12 cellular contexts compared by ENCODE assay signal in genomic region chr1:167430134-167430848, GRCh38.
DNase-seq lines count a peak whose midpoint lies in the region; ATAC-seq and TF ChIP-seq lines count a peak whose summit lies in the region.
"Had no signal": no experiment of that assay in that cellular context is flagged by ENCODE, and none has a peak within 500 bp of the region (broad histone marks: within the 10 kb centered on the region; RNA-seq: fewer than 3 reads in every experiment).

No MANE protein-coding gene starts in this region.

- H3K27ac ChIP-seq in ovary: no peak overlapping the region
- H3K27ac ChIP-seq: adrenal gland, psoas muscle, SJSA1 had no signal

- peaks cover 24% of the 10 kb centered on the region for H3K36me3 Mint-ChIP-seq in T-helper 1 cell treated with Interleukin-12 subunit alpha and Interleukin-12 subunit beta and Interleukin-4 antibody, amounts not matched to agents 30 μg/mL and 1 μg/mL, for 36 hours (ENCODE audit: low read depth)
- peaks cover 20% of the 10 kb centered on the region for H3K36me3 Mint-ChIP-seq in activated CD4-positive, alpha-beta memory T cell treated with anti-CD3 and anti-CD28 coated beads for 36 hours
- no peaks in the 10 kb centered on the region for H3K36me3 Mint-ChIP-seq in nephron progenitor cell (ENCODE audit: low read depth)

- POLR2A ChIA-PET in activated CD4-positive, alpha-beta memory T cell treated with anti-CD3 and anti-CD28 coated beads for 36 hours (lab: Charles Lee): interaction anchor here (1.2 kb wide), 1 partner anchor 208 kb away, joined by 5 read pairs; no protein-coding TSS in a partner anchor

- no peak overlapping the region for H3K4me3 ChIP-seq in ovary
- H3K4me3 ChIP-seq: adrenal gland, heart left ventricle, psoas muscle, SJSA1 had no signal

- H3K9me3 ChIP-seq in ovary: no peaks in the 10 kb centered on the region
- H3K9me3 ChIP-seq: adrenal gland, heart left ventricle, psoas muscle, SJSA1 had no signal

- CTCF ChIA-PET in activated CD4-positive, alpha-beta memory T cell treated with anti-CD3 and anti-CD28 coated beads for 36 hours (lab: Charles Lee): interaction anchor here (0.7 to 2.0 kb wide), 2 partner anchors 29 to 46 kb away, joined by 3 to 4 read pairs; no protein-coding TSS in a partner anchor

- no peaks in the 10 kb centered on the region for H3K36me3 ChIP-seq in ovary
- H3K36me3 ChIP-seq: adrenal gland, SJSA1 had no signal

- H3K4me3 Mint-ChIP-seq in T-helper 1 cell treated with Interleukin-12 subunit alpha and Interleukin-12 subunit beta and Interleukin-4 antibody, amounts not matched to agents 30 μg/mL and 1 μg/mL, for 36 hours: no peak overlapping the region
- H3K4me3 Mint-ChIP-seq in activated CD4-positive, alpha-beta memory T cell treated with anti-CD3 and anti-CD28 coated beads for 36 hours: no peak overlapping the region
- H3K4me3 Mint-ChIP-seq in nephron progenitor cell: no peak overlapping the region

- no peaks in the 10 kb centered on the region for H3K27me3 Mint-ChIP-seq in T-helper 1 cell treated with Interleukin-12 subunit alpha and Interleukin-12 subunit beta and Interleukin-4 antibody, amounts not matched to agents 30 μg/mL and 1 μg/mL, for 36 hours (ENCODE audit: low read depth)
- no peaks in the 10 kb centered on the region for H3K27me3 Mint-ChIP-seq in activated CD4-positive, alpha-beta memory T cell treated with anti-CD3 and anti-CD28 coated beads for 36 hours
- peaks cover 3% of the 10 kb centered on the region for H3K27me3 Mint-ChIP-seq in nephron progenitor cell (ENCODE audit: low read depth, poor library complexity)

- no peaks in the 10 kb centered on the region for H3K9me3 Mint-ChIP-seq in T-helper 1 cell treated with Interleukin-12 subunit alpha and Interleukin-12 subunit beta and Interleukin-4 antibody, amounts not matched to agents 30 μg/mL and 1 μg/mL, for 36 hours
- no peaks in the 10 kb centered on the region for H3K9me3 Mint-ChIP-seq in activated CD4-positive, alpha-beta memory T cell treated with anti-CD3 and anti-CD28 coated beads for 36 hours
- H3K9me3 Mint-ChIP-seq in nephron progenitor cell: peaks cover under 1% of the 10 kb centered on the region

- ATAC-seq in HG02759 (IDR thresholded peaks at IDR 0.05; ENCODE audit: unreplicated experiment): peak; percentile 36
- ATAC-seq: psoas muscle had no signal

- TF ChIP-seq POLR2A in ovary (IDR thresholded peaks at IDR 0.05): no peak

- H3K4me1 Mint-ChIP-seq in T-helper 1 cell treated with Interleukin-12 subunit alpha and Interleukin-12 subunit beta and Interleukin-4 antibody, amounts not matched to agents 30 μg/mL and 1 μg/mL, for 36 hours (ENCODE audit: low read depth): peaks cover 7% of the 10 kb centered on the region
- H3K4me1 Mint-ChIP-seq in activated CD4-positive, alpha-beta memory T cell treated with anti-CD3 and anti-CD28 coated beads for 36 hours (ENCODE audit: low read depth): peaks cover 32% of the 10 kb centered on the region
- peaks cover 17% of the 10 kb centered on the region for H3K4me1 Mint-ChIP-seq in nephron progenitor cell

- peak overlapping the region; percentile 10 for H3K27ac Mint-ChIP-seq in T-helper 1 cell treated with Interleukin-12 subunit alpha and Interleukin-12 subunit beta and Interleukin-4 antibody, amounts not matched to agents 30 μg/mL and 1 μg/mL, for 36 hours
- H3K27ac Mint-ChIP-seq in activated CD4-positive, alpha-beta memory T cell treated with anti-CD3 and anti-CD28 coated beads for 36 hours: peak overlapping the region; percentile 68
- peak overlapping the region; percentile 33 for H3K27ac Mint-ChIP-seq in nephron progenitor cell

- WGBS in ovary, 3 donors: 82 to 88% (median 83%) methylated on average over 17 of the region's 17 CpGs

- intact Hi-C loops in activated CD4-positive, alpha-beta memory T cell treated with anti-CD3 and anti-CD28 coated beads for 36 hours (cut with micrococcal nuclease): no loop called here
- intact Hi-C loops in ovary (cut with DNase I): no loop called here

- DNase-seq in T-helper 1 cell (no peak), nephron progenitor cell (no peak), cerebellar nuclear complex (lab: John Stamatoyannopoulos, UW) (no peak), ovary (no peak), GM19240 (ENCODE audit: insufficient read length, low spot score) (no peak)
- DNase-seq in activated CD4-positive, alpha-beta memory T cell treated with anti-CD3 and anti-CD28 coated beads for 36 hours: no peak
- DNase-seq: heart left ventricle, psoas muscle had no signal

- TF ChIP-seq CTCF in nephron progenitor cell (IDR thresholded peaks at IDR 0.05) (no peak), ovary (IDR thresholded peaks at IDR 0.05) (no peak)

- no peaks in the 10 kb centered on the region for H3K27me3 ChIP-seq in ovary
- H3K27me3 ChIP-seq: adrenal gland, heart left ventricle had no signal

- H3K4me1 ChIP-seq in ovary (ENCODE audit: insufficient read depth): no peaks in the 10 kb centered on the region
- H3K4me1 ChIP-seq: SJSA1 had no signal

- TF ChIP-seq EP300 in ovary (IDR thresholded peaks at IDR 0.05): no peak

Comparison
In these comparisons a context has a peak if more than half of its experiments do, and no peak if none do; other contexts are left out.
1. H3K27ac Mint-ChIP-seq: peak in every context shown above with its lines; median percentile 68 in activated CD4-positive, alpha-beta memory T cell treated with anti-CD3 and anti-CD28 coated beads for 36 hours; 33 in nephron progenitor cell; 10 in T-helper 1 cell treated with Interleukin-12 subunit alpha and Interleukin-12 subunit beta and Interleukin-4 antibody, amounts not matched to agents 30 μg/mL and 1 μg/mL, for 36 hours.